1 cellular context compared by ENCODE assay signal in genomic region chr10:48253970-48254657, GRCh38.
A peak's percentile ranks its signal among the peaks of the same experiment; 100 is the strongest.
TF ChIP-seq lines count a peak whose summit lies in the region.

No MANE protein-coding gene starts in this region.

TF ChIP-seq in HCT116, 20 proteins besides CTCF, POLR2A, EP300 and RAD21 (continued from another document):
- TF ChIP-seq REST (IDR thresholded peaks at IDR 0.05; ENCODE audit: low read depth) (no peak), TCF7L2 (IDR thresholded peaks at IDR 0.05; ENCODE audit: borderline replicate concordance, extremely low read depth, insufficient read depth, insufficient read length) (no peak), SP1 (IDR thresholded peaks at IDR 0.05; ENCODE audit: low read depth) (0 out of 2 replicates have a peak, but pooled peaks have one; percentile 31), CEBPB (IDR thresholded peaks at IDR 0.05; ENCODE audit: low read depth) (no peak)
